ENCODE assay signal across 8 cellular contexts in genomic region chr3:9915252-9916141, GRCh38. TPM values are rescaled to one million over a fixed set of nuclear protein-coding genes. Genes with fewer than 3 reads are reported as not detected.
A peak's percentile ranks its signal among the peaks of the same experiment; 100 is the strongest.
DNase-seq lines count a peak whose midpoint lies in the region; ATAC-seq and TF ChIP-seq lines count a peak whose summit lies in the region.

No MANE protein-coding gene starts in this region.

- H3K4me2 ChIP-seq in SK-N-SH: peak overlapping the region; percentile 86

- no peaks in the 10 kb centered on the region for H3K9me3 ChIP-seq in SK-N-SH

- TF ChIP-seq CTCF in SK-N-SH (IDR thresholded peaks at IDR 0.05) (no peak), coronary artery (IDR thresholded peaks at IDR 0.05) (peak; percentile 31)

- no peaks in the 10 kb centered on the region for H3K27me3 ChIP-seq in SK-N-SH (ENCODE audit: insufficient read depth)

- H3K36me3 ChIP-seq in SK-N-SH (replicated peaks in 1 of 2; ENCODE audit: control insufficient read depth in 1 of 2, insufficient read depth in 2 of 2, low read length in 1 of 2): no peaks in the 10 kb centered on the region

- peak overlapping the region; percentile 93 for H2AFZ ChIP-seq in SK-N-SH (ENCODE audit: low read depth)

- WGBS in SK-N-SH (ENCODE audit: low lambda C conversion rate): 32% methylated on average over 56 of the region's 99 CpGs

- H3K4me1 ChIP-seq in SK-N-SH (ENCODE audit: control insufficient read depth in 1 of 2, insufficient read depth in 2 of 2, low read depth in 1 of 2, low read length in 1 of 2): peaks cover 6 to 44% of the 10 kb centered on the region in 2 experiments; a peak in 3 of 4 replicates

- ATAC-seq in HG03103 (IDR thresholded peaks at IDR 0.05; ENCODE audit: low read depth, unreplicated experiment): peak; percentile 29
- peak; percentile 47 for ATAC-seq in left lobe of liver
- no peak for ATAC-seq in HG03378 (IDR thresholded peaks at IDR 0.05; ENCODE audit: unreplicated experiment)
- no peak for ATAC-seq in GM18502 (IDR thresholded peaks at IDR 0.05; ENCODE audit: poor library complexity, unreplicated experiment)

- DNase-seq in ELR (ENCODE audit: low read depth) (peak; percentile 71), SK-N-SH (peak; percentile 81), coronary artery (ENCODE audit: low spot score) (peak; percentile 83), left lobe of liver (ENCODE audit: low spot score) (peak; percentile 71)
- peak; percentile 16 for DNase-seq in stimulated activated CD8-positive, alpha-beta memory T cell treated with anti-CD3 and anti-CD28 coated beads, Interleukin-12 subunit alpha, Interleukin-12 subunit beta, amount 100 ng/mL, for 4 hours (ENCODE audit: low read depth)

- POLR2A ChIA-PET in SK-N-SH (lab: Yijun Ruan, JAX): interaction anchor here (0.6 to 1.9 kb wide), 4 partner anchors 17 to 370 kb away, joined by 3 to 6 read pairs (median 4); partner anchors contain the start of gene JAGN1

- H3K79me2 ChIP-seq in SK-N-SH (ENCODE audit: insufficient read depth): no peaks in the 10 kb centered on the region

- CTCF ChIA-PET in SK-N-SH (lab: Yijun Ruan, JAX): interaction anchor here (0.8 to 3.7 kb wide), 5 partner anchors 11 to 66 kb away, joined by 3 to 31 read pairs (median 5); partner anchors contain the start of gene CRELD1

- no peaks in the 10 kb centered on the region for H3K9me2 ChIP-seq in SK-N-SH

- H3K4me3 ChIP-seq in SK-N-SH (ENCODE audit: low read depth in 2 of 2, low read length in 1 of 2) (peak overlapping the region; percentile 43 to 47), coronary artery (peak overlapping the region; percentile 79)

- H4K20me1 ChIP-seq in SK-N-SH (ENCODE audit: insufficient read depth): no peaks in the 10 kb centered on the region

- H3F3A ChIP-seq in SK-N-SH (replicated peaks; ENCODE audit: insufficient read depth): peaks cover 6% of the 10 kb centered on the region

- H3K27ac ChIP-seq in SK-N-SH (ENCODE audit: low read depth in 2 of 2, low read length in 1 of 2) (peak overlapping the region in 1 of 2 experiments; percentile 60; a peak in 2 of 4 replicates), coronary artery (peak overlapping the region; percentile 80 to 92)

- TF ChIP-seq RAD21 in SK-N-SH (IDR thresholded peaks at IDR 0.05; ENCODE audit: low read length): no peak

- no peak for TF ChIP-seq EP300 in SK-N-SH (IDR thresholded peaks at IDR 0.05; ENCODE audit: borderline replicate concordance in 1 of 2, low read depth in 1 of 2, low read length in 1 of 2)

- peak overlapping the region; percentile 25; the same call in 1 of the 2 replicates for H3K9ac ChIP-seq in SK-N-SH

TF ChIP-seq in SK-N-SH, 30 proteins besides CTCF, POLR2A, EP300 and RAD21:
- 0 out of 2 replicates have a peak, but pooled peaks have one; percentile 13 for TF ChIP-seq YY1 (IDR thresholded peaks at IDR 0.05; ENCODE audit: low read depth)
- no peak for TF ChIP-seq JUND (IDR thresholded peaks at IDR 0.05)
- no peak for TF ChIP-seq GABPA (IDR thresholded peaks at IDR 0.05; ENCODE audit: low read depth)
- TF ChIP-seq MAX (IDR thresholded peaks at IDR 0.05; ENCODE audit: low read depth): peak; percentile 31; the same call in 1 of the 2 replicates
- TF ChIP-seq FOXM1 (IDR thresholded peaks at IDR 0.05; ENCODE audit: low read depth): no peak
- no peak for TF ChIP-seq REST (IDR thresholded peaks at IDR 0.05; ENCODE audit: low read depth, low read length)
- TF ChIP-seq PBX3 (IDR thresholded peaks at IDR 0.05): no peak
- TF ChIP-seq EZH2phosphoT487 (IDR thresholded peaks at IDR 0.05; ENCODE audit: borderline replicate concordance, low read depth): no peak
- TF ChIP-seq ELF1 (IDR thresholded peaks at IDR 0.05): peak; percentile 41; the same call in 1 of the 2 replicates
- 0 out of 2 replicates have a peak, but pooled peaks have one; percentile 24 for TF ChIP-seq TAF1 (IDR thresholded peaks at IDR 0.05; ENCODE audit: borderline replicate concordance, low read depth, low read length)
- TF ChIP-seq FOXJ3 (CRISPR knock-in tag; IDR thresholded peaks at IDR 0.05): no peak

RNA-seq across cellular contexts. Expression of gene IL17RC, which starts 1.4 kb away (rescaled TPM):
- 17.3 and 17.9 TPM in 2 replicates for polyA plus RNA-seq in SK-N-SH (2012; rRNA removed)
- 6.7 and 11.4 TPM in 2 replicates for polyA plus RNA-seq in SK-N-SH (2012; cell fraction: cytosol; rRNA removed)
- polyA plus RNA-seq in SK-N-SH (2012; cell fraction: nucleus; rRNA removed): 52.7 and 62.2 TPM in 2 replicates
- total RNA-seq in left lobe of liver: 52.2 TPM

RNA-seq across cellular contexts. Expression of gene IL17RE, which starts 12.8 kb away (rescaled TPM):
- polyA plus RNA-seq in SK-N-SH (2012; rRNA removed): 0.76 and 0.95 TPM in 2 replicates
- 0.24 and 0.30 TPM in 2 replicates for polyA plus RNA-seq in SK-N-SH (2012; cell fraction: cytosol; rRNA removed)
- polyA plus RNA-seq in SK-N-SH (2012; cell fraction: nucleus; rRNA removed): 2.9 and 3.1 TPM in 2 replicates
- total RNA-seq in left lobe of liver: 2.5 TPM

RNA-seq across cellular contexts. Expression of gene CRELD1, which starts 18.1 kb away (rescaled TPM):
- polyA plus RNA-seq in SK-N-SH (2012; rRNA removed): 77.6 and 86.9 TPM in 2 replicates
- 46.9 and 64.3 TPM in 2 replicates for polyA plus RNA-seq in SK-N-SH (2012; cell fraction: cytosol; rRNA removed)
- polyA plus RNA-seq in SK-N-SH (2012; cell fraction: nucleus; rRNA removed): 96.4 and 104 TPM in 2 replicates
- 41.0 TPM for total RNA-seq in left lobe of liver

RNA-seq across cellular contexts. Expression of gene JAGN1, which starts 25.1 kb away (rescaled TPM):
- polyA plus RNA-seq in SK-N-SH (2012; rRNA removed): 40.9 and 41.6 TPM in 2 replicates
- polyA plus RNA-seq in SK-N-SH (2012; cell fraction: cytosol; rRNA removed): 33.4 and 42.7 TPM in 2 replicates
- 11.4 and 15.2 TPM in 2 replicates for polyA plus RNA-seq in SK-N-SH (2012; cell fraction: nucleus; rRNA removed)
- 21.4 TPM for total RNA-seq in left lobe of liver

RNA-seq across cellular contexts. Expression of gene CIDEC, which starts 35.4 kb away (rescaled TPM):
- polyA plus RNA-seq in SK-N-SH (2012; rRNA removed): 0.11 TPM in 1 of 2 replicates, not detected in the other
- polyA plus RNA-seq in SK-N-SH (2012; cell fraction: cytosol; rRNA removed): 0.04 and 0.08 TPM in 2 replicates
- polyA plus RNA-seq in SK-N-SH (2012; cell fraction: nucleus; rRNA removed): not detected in 2 replicates
- total RNA-seq in left lobe of liver: 0.83 TPM

Comparison
In these comparisons a context has a peak if more than half of its experiments do, and no peak if none do; other contexts are left out.
1. DNase-seq: peak in every context shown above with its lines; median percentile 83 in coronary artery; 81 in SK-N-SH; 71 in ELR; 71 in left lobe of liver; 16 in stimulated activated CD8-positive, alpha-beta memory T cell treated with anti-CD3 and anti-CD28 coated beads, Interleukin-12 subunit alpha, Interleukin-12 subunit beta, amount 100 ng/mL, for 4 hours.
2. ATAC-seq: peak in HG03103 (single experiment) and left lobe of liver (single experiment); none in HG03378 (single experiment) and GM18502 (single experiment).